ENCODE assay signal across 8 cellular contexts in the genomic region with DNA sequence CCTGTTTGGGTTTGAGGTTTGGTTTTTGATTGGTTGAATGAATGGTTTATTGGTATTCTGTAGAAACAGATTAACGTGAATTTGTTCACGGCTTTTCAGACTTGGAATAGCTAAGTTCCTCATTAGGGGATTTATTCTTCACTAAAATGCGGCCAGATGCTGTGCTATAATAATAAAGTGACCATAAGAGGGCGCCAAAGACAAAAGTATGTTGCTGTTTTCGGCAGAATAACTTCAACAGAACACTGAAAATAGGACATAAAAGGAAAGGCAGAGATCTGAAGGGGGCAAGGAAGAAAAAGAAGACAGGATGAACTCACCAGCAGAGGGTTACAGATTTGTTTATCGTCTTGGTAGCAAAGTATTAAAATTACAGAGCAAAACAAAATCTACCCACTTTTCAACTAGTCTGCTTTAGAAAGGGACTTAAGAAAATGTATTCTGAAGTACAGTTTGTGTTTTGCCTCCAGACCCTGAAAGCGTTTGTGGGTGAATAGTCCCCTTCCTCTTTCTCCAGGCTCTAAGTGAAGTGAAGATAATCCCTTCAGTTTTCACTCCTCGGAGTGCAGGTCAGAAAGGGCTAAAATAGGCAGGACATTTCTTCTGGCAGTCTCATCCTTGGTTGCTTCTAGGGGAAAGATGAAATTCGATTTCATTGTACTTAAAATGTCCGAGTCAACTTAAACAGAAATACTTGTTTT.
DNase-seq lines count a peak whose midpoint lies in the region; ATAC-seq, FAIRE-seq and TF ChIP-seq lines count a peak whose summit lies in the region.

No MANE protein-coding gene starts in this region.

- ATAC-seq in HG03460 (IDR thresholded peaks at IDR 0.05; ENCODE audit: unreplicated experiment): peak; percentile 59
- no peak for ATAC-seq in HG02938 (IDR thresholded peaks at IDR 0.05; ENCODE audit: unreplicated experiment)

- peak; percentile 7 for DNase-seq in GF-D8 (lab: John Stamatoyannopoulos, UW)
- peak; percentile 72 to 94 for DNase-seq in NCI-H524 (lab: John Stamatoyannopoulos, UW)
- peak; percentile 81 for DNase-seq in astrocyte of the hippocampus (ENCODE audit: low read depth, low spot score)
- peak; percentile 4 to 78 for DNase-seq in hippocampal formation (lab: John Stamatoyannopoulos, UW)
- peak; percentile 40 for DNase-seq in small intestine

- no peaks in the 10 kb centered on the region for H3K9me3 ChIP-seq in small intestine (ENCODE audit: control insufficient read depth, low read depth)

- WGBS in small intestine, 3 donors: 11 to 17% (median 15%) methylated on average over 10 of the region's 10 CpGs

- TF ChIP-seq CTCF in 22Rv1 (IDR thresholded peaks at IDR 0.05): peak; percentile 81

- FAIRE-seq in small intestine (lab: Jason Lieb, UNC): no peak

- H3K27ac ChIP-seq in 22Rv1 (no peak overlapping the region), small intestine (ENCODE audit: low read depth in 1 of 2, low read length in 1 of 2) (no peak overlapping the region)

- no peaks in the 10 kb centered on the region for H3K4me1 ChIP-seq in small intestine (ENCODE audit: control insufficient read depth in 2 of 2, insufficient read depth in 1 of 2, low read depth in 1 of 2, low read length in 1 of 2)

- no peaks in the 10 kb centered on the region for H3K27me3 ChIP-seq in small intestine (ENCODE audit: control insufficient read depth in 2 of 2, insufficient read depth in 2 of 2, low read length in 2 of 2)

- H3K36me3 ChIP-seq in small intestine (ENCODE audit: control insufficient read depth in 2 of 2, insufficient read depth in 2 of 2, low read length in 2 of 2): no peaks in the 10 kb centered on the region

- no peak overlapping the region for H3K4me3 ChIP-seq in small intestine (ENCODE audit: low read depth in 1 of 2, low read length in 2 of 2)

Comparison
In these comparisons a context has a peak if more than half of its experiments do, and no peak if none do; other contexts are left out.
1. DNase-seq: peak in every context shown above with its lines; median percentile 83 in NCI-H524; 81 in astrocyte of the hippocampus; 41 in hippocampal formation; 40 in small intestine; 7 in GF-D8.